Comparison of ENCODE assay signal across 9 cellular contexts in genomic region chr13:59318320-59318930, GRCh38.
A peak's percentile ranks its signal among the peaks of the same experiment; 100 is the strongest.
DNase-seq lines count a peak whose midpoint lies in the region; ATAC-seq and TF ChIP-seq lines count a peak whose summit lies in the region.
"Had no signal": no experiment of that assay in that cellular context is flagged by ENCODE, and none has a peak within 500 bp of the region (broad histone marks: within the 10 kb centered on the region; RNA-seq: fewer than 3 reads in every experiment).

No MANE protein-coding gene starts in this region.

- H3K9me3 ChIP-seq in liver (ENCODE audit: control insufficient read depth in 4 of 4, low read length in 3 of 4): no peaks in the 10 kb centered on the region
- H3K9me3 ChIP-seq: BLaER1 treated with 17β-estradiol and CSF1 and Interleukin-3, amounts not matched to agents 10 nM and 100 nM had no signal

- peak; percentile 51 for DNase-seq in NCI-H1436 (lab: John Stamatoyannopoulos, UW)
- DNase-seq in NCI-H1436 treated with DMSO at 0.1 percent for 48 hours (lab: John Stamatoyannopoulos, UW): no peak
- DNase-seq in NCI-H1694 treated with DMSO at 0.1 percent for 48 hours (lab: John Stamatoyannopoulos, UW): peak; percentile 61
- peak; percentile 46 for DNase-seq in cerebellar cortex (ENCODE audit: low spot score)
- peak; percentile 2 for DNase-seq in stimulated activated CD8-positive, alpha-beta memory T cell treated with anti-CD3 and anti-CD28 coated beads, Interleukin-12 subunit alpha, Interleukin-12 subunit beta, amount 100 ng/mL, for 24 hours (ENCODE audit: extremely low read depth)

- WGBS in liver: 43% methylated on average over 4 of the region's 4 CpGs

- peak; percentile 77 to 83 for TF ChIP-seq RAD21 in liver (IDR thresholded peaks at IDR 0.05)

- ATAC-seq in HG02642 (IDR thresholded peaks at IDR 0.05; ENCODE audit: poor library complexity, unreplicated experiment): peak; percentile 85

- H3K4me1 ChIP-seq in liver (ENCODE audit: control insufficient read depth in 4 of 4, insufficient read depth in 4 of 4, low read length in 3 of 4): no peaks in the 10 kb centered on the region

- no peaks in the 10 kb centered on the region for H3K36me3 ChIP-seq in liver (ENCODE audit: control insufficient read depth in 4 of 4, insufficient read depth in 3 of 4, low read depth in 1 of 4, low read length in 3 of 4)
- H3K36me3 ChIP-seq: BLaER1 treated with 17β-estradiol and CSF1 and Interleukin-3, amounts not matched to agents 10 nM and 100 nM had no signal

- H3K27me3 ChIP-seq in liver (ENCODE audit: control insufficient read depth in 4 of 4, insufficient read depth in 4 of 4, low read length in 3 of 4): no peaks in the 10 kb centered on the region
- H3K27me3 ChIP-seq: BLaER1 treated with 17β-estradiol and CSF1 and Interleukin-3, amounts not matched to agents 10 nM and 100 nM had no signal

- no peak overlapping the region for H3K9ac ChIP-seq in liver (ENCODE audit: low read depth in 1 of 2, low read length in 2 of 2)
- H3K9ac ChIP-seq: BLaER1 treated with 17β-estradiol and CSF1 and Interleukin-3, amounts not matched to agents 10 nM and 100 nM had no signal

- H3K27ac ChIP-seq in VCaP (no peak overlapping the region), liver (ENCODE audit: low read depth in 1 of 2, low read length in 2 of 2) (no peak overlapping the region)
- H3K27ac ChIP-seq: BLaER1 treated with 17β-estradiol and CSF1 and Interleukin-3, amounts not matched to agents 10 nM and 100 nM had no signal

- H3K4me3 ChIP-seq in liver (ENCODE audit: low read depth in 1 of 3, low read length in 3 of 3): no peak overlapping the region
- H3K4me3 ChIP-seq: BLaER1 treated with 17β-estradiol and CSF1 and Interleukin-3, amounts not matched to agents 10 nM and 100 nM had no signal

- TF ChIP-seq CTCF in VCaP (conservative IDR thresholded peaks at IDR 0.05) (peak; percentile 85), liver (IDR thresholded peaks at IDR 0.05; ENCODE audit: low read depth, low read length, missing input control) (peak; percentile 60)

TF ChIP-seq in liver, 16 proteins besides CTCF, POLR2A, EP300 and RAD21:
- no peak for TF ChIP-seq FOXA1 (IDR thresholded peaks at IDR 0.05)
- TF ChIP-seq YY1 (IDR thresholded peaks at IDR 0.05): no peak
- TF ChIP-seq GABPA (IDR thresholded peaks at IDR 0.05 in 1 of 2, conservative IDR thresholded peaks at IDR 0.05 in 1 of 2): no peak
- TF ChIP-seq HNF4G (IDR thresholded peaks at IDR 0.05): no peak
- TF ChIP-seq RXRA (IDR thresholded peaks at IDR 0.05): no peak
- TF ChIP-seq EGR1 (IDR thresholded peaks at IDR 0.05; ENCODE audit: low read depth in 2 of 2): no peak
- TF ChIP-seq FOXA2 (IDR thresholded peaks at IDR 0.05): no peak
- TF ChIP-seq MAX (IDR thresholded peaks at IDR 0.05): no peak
- TF ChIP-seq, protein P1, sequence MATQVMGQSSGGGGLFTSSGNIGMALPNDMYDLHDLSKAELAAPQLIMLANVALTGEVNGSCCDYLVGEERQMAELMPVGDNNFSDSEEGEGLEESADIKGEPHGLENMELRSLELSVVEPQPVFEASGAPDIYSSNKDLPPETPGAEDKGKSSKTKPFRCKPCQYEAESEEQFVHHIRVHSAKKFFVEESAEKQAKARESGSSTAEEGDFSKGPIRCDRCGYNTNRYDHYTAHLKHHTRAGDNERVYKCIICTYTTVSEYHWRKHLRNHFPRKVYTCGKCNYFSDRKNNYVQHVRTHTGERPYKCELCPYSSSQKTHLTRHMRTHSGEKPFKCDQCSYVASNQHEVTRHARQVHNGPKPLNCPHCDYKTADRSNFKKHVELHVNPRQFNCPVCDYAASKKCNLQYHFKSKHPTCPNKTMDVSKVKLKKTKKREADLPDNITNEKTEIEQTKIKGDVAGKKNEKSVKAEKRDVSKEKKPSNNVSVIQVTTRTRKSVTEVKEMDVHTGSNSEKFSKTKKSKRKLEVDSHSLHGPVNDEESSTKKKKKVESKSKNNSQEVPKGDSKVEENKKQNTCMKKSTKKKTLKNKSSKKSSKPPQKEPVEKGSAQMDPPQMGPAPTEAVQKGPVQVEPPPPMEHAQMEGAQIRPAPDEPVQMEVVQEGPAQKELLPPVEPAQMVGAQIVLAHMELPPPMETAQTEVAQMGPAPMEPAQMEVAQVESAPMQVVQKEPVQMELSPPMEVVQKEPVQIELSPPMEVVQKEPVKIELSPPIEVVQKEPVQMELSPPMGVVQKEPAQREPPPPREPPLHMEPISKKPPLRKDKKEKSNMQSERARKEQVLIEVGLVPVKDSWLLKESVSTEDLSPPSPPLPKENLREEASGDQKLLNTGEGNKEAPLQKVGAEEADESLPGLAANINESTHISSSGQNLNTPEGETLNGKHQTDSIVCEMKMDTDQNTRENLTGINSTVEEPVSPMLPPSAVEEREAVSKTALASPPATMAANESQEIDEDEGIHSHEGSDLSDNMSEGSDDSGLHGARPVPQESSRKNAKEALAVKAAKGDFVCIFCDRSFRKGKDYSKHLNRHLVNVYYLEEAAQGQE (IDR thresholded peaks at IDR 0.05): no peak
- TF ChIP-seq, protein P2, sequence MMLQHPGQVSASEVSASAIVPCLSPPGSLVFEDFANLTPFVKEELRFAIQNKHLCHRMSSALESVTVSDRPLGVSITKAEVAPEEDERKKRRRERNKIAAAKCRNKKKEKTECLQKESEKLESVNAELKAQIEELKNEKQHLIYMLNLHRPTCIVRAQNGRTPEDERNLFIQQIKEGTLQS (IDR thresholded peaks at IDR 0.05): no peak
- TF ChIP-seq, protein P3, sequence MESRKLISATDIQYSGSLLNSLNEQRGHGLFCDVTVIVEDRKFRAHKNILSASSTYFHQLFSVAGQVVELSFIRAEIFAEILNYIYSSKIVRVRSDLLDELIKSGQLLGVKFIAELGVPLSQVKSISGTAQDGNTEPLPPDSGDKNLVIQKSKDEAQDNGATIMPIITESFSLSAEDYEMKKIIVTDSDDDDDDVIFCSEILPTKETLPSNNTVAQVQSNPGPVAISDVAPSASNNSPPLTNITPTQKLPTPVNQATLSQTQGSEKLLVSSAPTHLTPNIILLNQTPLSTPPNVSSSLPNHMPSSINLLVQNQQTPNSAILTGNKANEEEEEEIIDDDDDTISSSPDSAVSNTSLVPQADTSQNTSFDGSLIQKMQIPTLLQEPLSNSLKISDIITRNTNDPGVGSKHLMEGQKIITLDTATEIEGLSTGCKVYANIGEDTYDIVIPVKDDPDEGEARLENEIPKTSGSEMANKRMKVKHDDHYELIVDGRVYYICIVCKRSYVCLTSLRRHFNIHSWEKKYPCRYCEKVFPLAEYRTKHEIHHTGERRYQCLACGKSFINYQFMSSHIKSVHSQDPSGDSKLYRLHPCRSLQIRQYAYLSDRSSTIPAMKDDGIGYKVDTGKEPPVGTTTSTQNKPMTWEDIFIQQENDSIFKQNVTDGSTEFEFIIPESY (IDR thresholded peaks at IDR 0.05): no peak
- TF ChIP-seq NR2F2 (IDR thresholded peaks at IDR 0.05): no peak
